In the genomic region with DNA sequence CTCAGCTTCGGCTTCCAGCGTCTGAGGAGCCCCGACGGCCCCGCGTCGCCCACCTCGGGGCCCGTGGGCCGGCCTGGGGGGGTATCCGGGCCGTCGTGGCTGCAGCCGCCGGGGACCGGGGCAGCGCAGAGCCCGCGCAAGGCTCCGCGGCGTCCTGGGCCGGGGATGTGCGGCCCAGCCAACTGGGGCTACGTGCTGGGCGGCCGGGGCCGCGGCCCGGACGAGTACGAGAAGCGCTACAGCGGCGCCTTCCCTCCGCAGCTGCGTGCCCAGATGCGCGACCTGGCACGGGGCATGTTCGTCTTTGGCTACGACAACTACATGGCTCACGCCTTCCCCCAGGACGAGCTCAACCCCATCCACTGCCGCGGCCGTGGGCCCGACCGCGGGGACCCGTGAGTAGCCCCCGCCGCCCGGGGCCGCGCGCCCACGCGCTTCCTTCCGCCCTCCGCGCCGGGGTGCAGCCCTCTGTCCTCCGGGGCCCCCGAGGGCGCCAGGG, we compare ENCODE assay signal across 8 cellular contexts. TPM values are rescaled to one million over a fixed set of nuclear protein-coding genes. Genes with fewer than 3 reads are reported as not detected.
DNase-seq lines count a peak whose midpoint lies in the region; ATAC-seq, FAIRE-seq and TF ChIP-seq lines count a peak whose summit lies in the region.

No MANE protein-coding gene starts in this region.

- DNase-seq in A549 (ENCODE audit: low read depth in 1 of 2, low spot score in 1 of 2): peak; percentile 33 to 38
- DNase-seq in T-helper 17 cell: peak; percentile 29 to 41 (median 40)
- DNase-seq in K562 (ENCODE audit: extremely low read depth in 1 of 4, low spot score in 3 of 4): peak; percentile 50 to 69 (median 63)
- DNase-seq in spleen: peak; percentile 94
- DNase-seq in SKM-1 (lab: John Stamatoyannopoulos, UW; ENCODE audit: unreplicated experiment): no peak

- WGBS in A549 (ENCODE audit: missing lambda C conversion rate): 0% methylated on average over 8 of the region's 66 CpGs
- whole genome bisulfite sequencing in K562 (ENCODE audit: insufficient coverage, low coverage, missing lambda C conversion rate): under 1% methylated on average over 59 of the region's 66 CpGs
- WGBS in spleen, 5 donors: 0 to 1% (median 0%) methylated on average over 3 to 66 of the region's 66 CpGs

- peak overlapping the region; percentile 83 to 99 for H3K9ac ChIP-seq in K562 (ENCODE audit: insufficient read depth in 1 of 2, low read depth in 2 of 2, low read length in 2 of 2)

- H3K4me2 ChIP-seq in A549 (peak overlapping the region; percentile 96), K562 (ENCODE audit: insufficient read depth, low read length) (peak overlapping the region; percentile 97)

- H3K4me1 ChIP-seq in A549: peaks cover 30% of the 10 kb centered on the region; the same call in 2 of the 3 replicates
- H3K4me1 ChIP-seq in K562 (replicated peaks in 1 of 2; ENCODE audit: control insufficient read depth in 2 of 2, insufficient read depth in 2 of 2, low read length in 2 of 2): peaks cover 21 to 48% of the 10 kb centered on the region in 2 experiments
- peaks cover 45 to 86% (median 84%) of the 10 kb centered on the region in 6 donors for H3K4me1 ChIP-seq in spleen

- intact Hi-C loops in K562 (cut with micrococcal nuclease) (loop anchor here (2.0 to 5.0 kb wide), 5 partner anchors 65 to 476 kb away; partner anchors contain the start of genes ARL8B and BHLHE40), spleen (cut with DNase I; ENCODE audit: low total_unique reads) (loop anchor here (5.0 kb wide), 1 partner anchor 66 kb away; the partner anchor contains the start of gene ARL8B)

- H3K9me1 ChIP-seq in K562 (ENCODE audit: control insufficient read depth, insufficient read depth, low read length): peaks cover 4% of the 10 kb centered on the region

- peaks cover 10% of the 10 kb centered on the region for H3K36me3 Mint-ChIP-seq in T-helper 17 cell (ENCODE audit: low read depth)

- in situ Hi-C loops in K562 (cut with MboI): no loop called here

- peak overlapping the region; percentile 98 for H3K27ac Mint-ChIP-seq in T-helper 17 cell

- no peak for TF ChIP-seq EP300 in A549 (IDR thresholded peaks at IDR 0.05)
- TF ChIP-seq EP300 in K562 (IDR thresholded peaks at IDR 0.05; ENCODE audit: low read length): peak; percentile 0; the same call in 1 of the 2 replicates

- H3K79me2 ChIP-seq in K562 (ENCODE audit: control insufficient read depth, insufficient read depth, low read length): peaks cover 62% of the 10 kb centered on the region

- FAIRE-seq in A549 (lab: Jason Lieb, UNC) (no peak), K562 (lab: Jason Lieb, UNC) (no peak)

- POLR2A ChIA-PET in A549 (lab: Yijun Ruan, JAX) (interaction anchor here (0.9 kb wide), 1 partner anchor 9 kb away, joined by 4 read pairs; no protein-coding TSS in a partner anchor), K562 (lab: Yijun Ruan, JAX) (interaction anchor here (0.6 to 4.3 kb wide), 8 partner anchors 8 to 215 kb away, joined by 3 to 33 read pairs (median 4); no protein-coding TSS in a partner anchor)

- 0 out of 2 replicates have a peak, but pooled peaks have one; percentile 15 for TF ChIP-seq POLR2A in A549 (IDR thresholded peaks at IDR 0.05; ENCODE audit: low read length)
- no peak for TF ChIP-seq POLR2A in K562 (conservative IDR thresholded peaks at IDR 0.05)
- no peak for TF ChIP-seq POLR2A in spleen (IDR thresholded peaks at IDR 0.05)

- peaks cover 14% of the 10 kb centered on the region for H4K20me1 ChIP-seq in K562 (replicated peaks; ENCODE audit: control insufficient read depth, insufficient read depth, low read length)

- no peak for TF ChIP-seq RAD21 in A549 (conservative IDR thresholded peaks at IDR 0.05 in 1 of 2, IDR thresholded peaks at IDR 0.05 in 1 of 2)
- TF ChIP-seq RAD21 in K562 (CRISPR knock-in tag; conservative IDR thresholded peaks at IDR 0.05 in 1 of 2, IDR thresholded peaks at IDR 0.05 in 1 of 2): no peak

- H3K4me3 Mint-ChIP-seq in T-helper 17 cell: peak overlapping the region; percentile 98

- peak overlapping the region; percentile 79 for H2AFZ ChIP-seq in K562 (ENCODE audit: low read depth, low read length)

- H3K27me3 ChIP-seq in K562 (ENCODE audit: control insufficient read depth in 2 of 2, insufficient read depth in 2 of 2, low read length in 2 of 2) (no peaks in the 10 kb centered on the region), spleen (replicated peaks in 1 of 7) (no peaks in the 10 kb centered on the region)

- H3K4me1 Mint-ChIP-seq in T-helper 17 cell: peaks cover 40% of the 10 kb centered on the region

- ATAC-seq in A549 (peak; percentile 66 to 74), GM18909 (IDR thresholded peaks at IDR 0.05; ENCODE audit: poor library complexity, unreplicated experiment) (peak; percentile 17), HG03135 (IDR thresholded peaks at IDR 0.05; ENCODE audit: unreplicated experiment) (peak; percentile 20), T-helper 17 cell (peak; percentile 18), K562 (peak; percentile 53)

- TF ChIP-seq CTCF in A549 (IDR thresholded peaks at IDR 0.05) (no peak), K562 (IDR thresholded peaks at IDR 0.05 in 2 of 3, conservative IDR thresholded peaks at IDR 0.05 in 1 of 3; ENCODE audit: insufficient read depth in 2 of 3, low read depth in 1 of 3, low read length in 3 of 3) (no peak), spleen (IDR thresholded peaks at IDR 0.05 in 8 of 11, conservative IDR thresholded peaks at IDR 0.05 in 3 of 11) (no peak)

- CTCF ChIA-PET in A549 (lab: Yijun Ruan, JAX) (interaction anchor here (0.6 to 1.1 kb wide), 5 partner anchors 37 to 518 kb away, joined by 3 to 5 read pairs (median 3); no protein-coding TSS in a partner anchor), K562 (lab: Yijun Ruan, JAX; ENCODE audit: low intra/inter-chr PET ratio) (no interaction called here)

- H3K36me3 ChIP-seq in K562 (ENCODE audit: control insufficient read depth, insufficient read depth, low read length) (peaks cover 8% of the 10 kb centered on the region; the same call in 2 of the 3 replicates), spleen (peaks cover 0 to 4% (median 0%) of the 10 kb centered on the region in 6 donors)

- H3K4me3 ChIP-seq in A549 (peak overlapping the region; percentile 84), K562 (peak overlapping the region; percentile 87), iPS-18c (ENCODE audit: insufficient read depth, low read depth, low read length) (peak overlapping the region; percentile 89), spleen (peak overlapping the region; percentile 72 to 99 (median 92))

- no TSS peak for BruUV-seq in K562 (replicated peaks; lab: Mats Ljungman, UMichigan)

- H3K27me3 Mint-ChIP-seq in T-helper 17 cell: no peaks in the 10 kb centered on the region

- H3K27ac ChIP-seq in A549 (peak overlapping the region; percentile 92 to 98), K562 (ENCODE audit: extremely low read depth, low read depth, low read length) (peak overlapping the region; percentile 86), spleen (peak overlapping the region; percentile 89 to 100 (median 99))

- H3K9me3 ChIP-seq in A549 (no peaks in the 10 kb centered on the region), T-helper 17 cell (ENCODE audit: control insufficient read depth, low read length, poor library complexity, severe bottlenecking) (no peaks in the 10 kb centered on the region), K562 (replicated peaks; ENCODE audit: control insufficient read depth, insufficient read depth, low read depth, low read length) (no peaks in the 10 kb centered on the region), iPS-18c (ENCODE audit: control insufficient read depth, insufficient read depth, low read length) (no peaks in the 10 kb centered on the region), spleen (no peaks in the 10 kb centered on the region)

TF ChIP-seq in A549, 52 proteins besides CTCF, POLR2A, EP300 and RAD21 (continues in another document):
- TF ChIP-seq CEBPB (IDR thresholded peaks at IDR 0.05): no peak
- TF ChIP-seq ESRRA (IDR thresholded peaks at IDR 0.05; ENCODE audit: borderline replicate concordance, low read length): no peak
- peak; percentile 77 for TF ChIP-seq PHF8 (IDR thresholded peaks at IDR 0.05; ENCODE audit: borderline replicate concordance, low read depth)
- no peak for TF ChIP-seq ZSCAN20 (CRISPR knock-in tag; IDR thresholded peaks at IDR 0.05)

TF ChIP-seq in K562, 482 proteins besides CTCF, POLR2A, EP300 and RAD21 (continues in another document):
- TF ChIP-seq PRPF4 (IDR thresholded peaks at IDR 0.05; ENCODE audit: insufficient read depth, low read depth, low read length, poor library complexity, severe bottlenecking) (no peak), MEF2A (IDR thresholded peaks at IDR 0.05; ENCODE audit: control insufficient read depth, low read depth, low read length) (no peak), KLF1 (tag; IDR thresholded peaks at IDR 0.05) (no peak), SP1 (CRISPR knock-in tag; IDR thresholded peaks at IDR 0.05) (no peak), POU5F1 (IDR thresholded peaks at IDR 0.05; ENCODE audit: borderline replicate concordance, low read depth, low read length, partially characterized antibody) (no peak)

RNA-seq across cellular contexts. Expression of gene EDEM1, which starts 0.5 kb away (rescaled TPM):
- polyA plus RNA-seq in A549 (2011; rRNA removed) (39.4 and 40.9 TPM in 2 replicates), A549 (2017; fragmentation: RNase III; extraction: RNeasy Plus Mini Kit Qiagen cat#74134 plus additional on column Dnase treatment) (15.2 to 16.8 TPM (median 16.3 TPM) in 3 replicates), K562 (2011; rRNA removed) (36.7 and 37.6 TPM in 2 replicates), K562 (2014; fragmentation: Illumina TruSeq; extraction: Trizol) (12.8 and 13.9 TPM in 2 replicates), K562 (2014; fragmentation: Nextera tagmentation; extraction: Ambion mirVana) (1 to 10 TPM; 6.2 to 8.8 TPM), K562 (2014; rRNA removed) (15.2 and 20.7 TPM in 2 replicates), spleen (10 to 100 TPM in 2 of 3 donors, 1 to 10 TPM in 1; 8.4 to 12.2 (median 11.7) TPM)
- polyA plus RNA-seq in A549 (2012; cell fraction: cytosol; rRNA removed): 9.2 and 11.9 TPM in 2 replicates
- polyA plus RNA-seq in A549 (2012; cell fraction: nucleus; rRNA removed): 10.8 and 12.4 TPM in 2 replicates
- polyA minus RNA-seq in A549 (2011; rRNA and poly(A)+ RNA removed): 40.9 and 43.8 TPM in 2 replicates
- total RNA-seq in T-helper 17 cell (100 to 1,000 TPM; 109 to 111 TPM), K562 (2014; rRNA removed) (9.3 and 17.9 TPM in 2 replicates), K562 (2014; rRNA removed; fragmentation: Illumina TruSeq; extraction: Trizol) (16.7 and 17.4 TPM in 2 replicates), K562 (2015; rRNA removed; fragmentation: Illumina TruSeq; extraction: Trizol) (11.5 and 14.3 TPM in 2 replicates), K562 (2021) (24.6 and 32.9 TPM in 2 replicates), spleen (100 to 1,000 TPM in 1 of 7 donors, 10 to 100 TPM in 6; 69.0 to 174 (median 76.4) TPM)
- total RNA-seq in K562 (2011; cell fraction: chromatin; rRNA removed; ENCODE audit: low replicate concordance): 59.6 and 88.6 TPM in 2 replicates
- 36.5 and 42.8 TPM in 2 replicates for total RNA-seq in K562 (2011; cell fraction: nucleolus; rRNA removed)
- total RNA-seq in K562 (2011; cell fraction: nucleoplasm; rRNA removed): 58.9 and 67.9 TPM in 2 replicates
- 18.1 and 21.2 TPM in 2 replicates for polyA plus RNA-seq in K562 (2011; cell fraction: cytosol; rRNA removed)
- 32.0 and 53.9 TPM in 2 replicates for polyA plus RNA-seq in K562 (2011; cell fraction: nucleus; rRNA removed)
- polyA plus RNA-seq in K562 (2012): 9.6 and 20.6 TPM in 2 replicates
- polyA minus RNA-seq in K562 (2011; rRNA and poly(A)+ RNA removed): 42.0 and 44.5 TPM in 2 replicates
- polyA minus RNA-seq in K562 (2011; cell fraction: cytosol; rRNA and poly(A)+ RNA removed): 21.0 and 33.3 TPM in 2 replicates
- 24.0 and 38.5 TPM in 2 replicates for polyA minus RNA-seq in K562 (2011; cell fraction: nucleus; rRNA and poly(A)+ RNA removed)

Comparison
In these comparisons a context has a peak if more than half of its experiments do, and no peak if none do; other contexts are left out.
1. ATAC-seq: peak in every context shown above with its lines; median percentile 70 in A549; 53 in K562; 20 in HG03135; 18 in T-helper 17 cell; 17 in GM18909.
2. Of the 35 proteins assayed by ChIP-seq in both K562 and A549: peak only in K562: EP300, HMGXB4, MAZ and NR3C1; only in A549: POLR2A; in both: PHF8; in neither: 27; mixed calls (peak in some experiments, not most) for 2.